In genomic region chr19:35856546-35857149, GRCh38 we compare ENCODE assay signal across 8 cellular contexts. TPM values are rescaled to one million over a fixed set of nuclear protein-coding genes. Genes with fewer than 3 reads are reported as not detected.
A peak's percentile ranks its signal among the peaks of the same experiment; 100 is the strongest.
DNase-seq lines count a peak whose midpoint lies in the region; ATAC-seq lines count a peak whose summit lies in the region.

Gene KIRREL2, plus strand, starts transcription at chr19:35856911. Its CDS starts 209 bp downstream, at chr19:35857120.

- H3K36me3 ChIP-seq in effector memory CD4-positive, alpha-beta T cell (ENCODE audit: control insufficient read depth, insufficient read depth, low read length): no peaks in the 10 kb centered on the region

- in situ Hi-C loops in G401 (cut with HindIII; ENCODE audit: low sequenced_read_pairs): no loop called here

- H3K4me1 ChIP-seq in effector memory CD4-positive, alpha-beta T cell (ENCODE audit: control insufficient read depth, insufficient read depth, low read length, poor library complexity, severe bottlenecking): peaks cover 10% of the 10 kb centered on the region

- CTCF ChIA-PET in T-cell (lab: Charles Lee): no interaction called here

- H3K27me3 ChIP-seq in effector memory CD4-positive, alpha-beta T cell (replicated peaks; ENCODE audit: control insufficient read depth, insufficient read depth, low read length, poor library complexity, severe bottlenecking): peaks cover 38% of the 10 kb centered on the region

- no peaks in the 10 kb centered on the region for H3K9me3 Mint-ChIP-seq in T-cell
- no peaks in the 10 kb centered on the region for H3K9me3 Mint-ChIP-seq in natural killer cell treated with Interleukin-12 subunit alpha and Interleukin-12 subunit beta and Interleukin-15 and Interleukin-18, amount 100 ng/mL, for 72 hours

- peak within 1 kb of the TSS in 1 of 2 donors; percentile 15 for H3K27ac Mint-ChIP-seq in T-cell
- no peak within 1 kb of the TSS for H3K27ac Mint-ChIP-seq in natural killer cell treated with Interleukin-12 subunit alpha and Interleukin-12 subunit beta and Interleukin-15 and Interleukin-18, amount 100 ng/mL, for 72 hours

- H3K4me3 Mint-ChIP-seq in T-cell: peak within 1 kb of the TSS; percentile 69 to 77 (median 71)
- H3K4me3 Mint-ChIP-seq in natural killer cell treated with Interleukin-12 subunit alpha and Interleukin-12 subunit beta and Interleukin-15 and Interleukin-18, amount 100 ng/mL, for 72 hours: peak within 1 kb of the TSS; percentile 71

- no peaks in the 10 kb centered on the region for H3K9me3 ChIP-seq in effector memory CD4-positive, alpha-beta T cell (ENCODE audit: control insufficient read depth, low read length)

- POLR2A ChIA-PET in T-cell (lab: Charles Lee): no interaction called here

- H3K27ac ChIP-seq in effector memory CD4-positive, alpha-beta T cell (ENCODE audit: insufficient read depth, low read length, poor library complexity, severe bottlenecking): no peak within 1 kb of the TSS

- peaks cover 5 to 12% (median 12%) of the 10 kb centered on the region in 3 donors for H3K4me1 Mint-ChIP-seq in T-cell
- peaks cover 0 to 8% of the 10 kb centered on the region in 2 donors for H3K4me1 Mint-ChIP-seq in natural killer cell treated with Interleukin-12 subunit alpha and Interleukin-12 subunit beta and Interleukin-15 and Interleukin-18, amount 100 ng/mL, for 72 hours (ENCODE audit: low read depth in 2 of 2)

- H3K4me3 ChIP-seq in effector memory CD4-positive, alpha-beta T cell (ENCODE audit: insufficient read depth, low read depth, low read length, poor library complexity, severe bottlenecking): peak within 1 kb of the TSS; percentile 44

- ATAC-seq in T-cell (replicated peaks in 1 of 4): peak; percentile 54 to 73 (median 62)
- peak; percentile 56 to 78 for ATAC-seq in natural killer cell treated with Interleukin-12 subunit alpha and Interleukin-12 subunit beta and Interleukin-15 and Interleukin-18, amount 100 ng/mL, for 72 hours
- ATAC-seq in GM21717 (IDR thresholded peaks at IDR 0.05; ENCODE audit: unreplicated experiment): no peak

- DNase-seq in DMS53 (lab: John Stamatoyannopoulos, UW) (peak; percentile 63), DMS53 treated with DMSO at 0.1 percent for 48 hours (lab: John Stamatoyannopoulos, UW; ENCODE audit: unreplicated experiment) (no peak), T-cell (peak in 7 of 34 experiments; percentile 8 to 36 (median 26)), NCI-H146 (lab: John Stamatoyannopoulos, UW) (no peak), G401 (ENCODE audit: low spot score) (no peak)
- DNase-seq in effector memory CD4-positive, alpha-beta T cell: no peak
- DNase-seq in natural killer cell treated with Interleukin-12 subunit alpha and Interleukin-12 subunit beta and Interleukin-15 and Interleukin-18, amount 100 ng/mL, for 72 hours (ENCODE audit: low spot score): peak; percentile 65

- no peaks in the 10 kb centered on the region for H3K36me3 Mint-ChIP-seq in T-cell
- H3K36me3 Mint-ChIP-seq in natural killer cell treated with Interleukin-12 subunit alpha and Interleukin-12 subunit beta and Interleukin-15 and Interleukin-18, amount 100 ng/mL, for 72 hours: no peaks in the 10 kb centered on the region

- peaks cover 48 to 71% of the 10 kb centered on the region in 2 donors for H3K27me3 Mint-ChIP-seq in T-cell
- peaks cover 50 to 67% of the 10 kb centered on the region in 2 donors for H3K27me3 Mint-ChIP-seq in natural killer cell treated with Interleukin-12 subunit alpha and Interleukin-12 subunit beta and Interleukin-15 and Interleukin-18, amount 100 ng/mL, for 72 hours

RNA-seq across cellular contexts. Expression of gene KIRREL2, which starts in this region (rescaled TPM):
- total RNA-seq in T-cell: under 1 TPM; 0.16 to 0.28 (median 0.25) TPM
- total RNA-seq in natural killer cell treated with Interleukin-12 subunit alpha and Interleukin-12 subunit beta and Interleukin-15 and Interleukin-18, amount 100 ng/mL, for 72 hours: 1 to 10 TPM; 1.3 to 2.2 TPM
- 3.0 and 5.2 TPM in 2 replicates for total RNA-seq in G401 (2014; rRNA removed; shearing (Covaris generic))

Comparison
In these comparisons a context has a peak if more than half of its experiments do, and no peak if none do; other contexts are left out.
1. DNase-seq: peak in DMS53 (single experiment) and natural killer cell treated with Interleukin-12 subunit alpha and Interleukin-12 subunit beta and Interleukin-15 and Interleukin-18, amount 100 ng/mL, for 72 hours (single experiment); none in DMS53 treated with DMSO at 0.1 percent for 48 hours (single experiment), effector memory CD4-positive, alpha-beta T cell (0 of 3), NCI-H146 (single experiment) and G401 (single experiment).
2. Peak in ATAC-seq in T-cell; RNA of the gene not detected or under 1 TPM.